In the genomic region with DNA sequence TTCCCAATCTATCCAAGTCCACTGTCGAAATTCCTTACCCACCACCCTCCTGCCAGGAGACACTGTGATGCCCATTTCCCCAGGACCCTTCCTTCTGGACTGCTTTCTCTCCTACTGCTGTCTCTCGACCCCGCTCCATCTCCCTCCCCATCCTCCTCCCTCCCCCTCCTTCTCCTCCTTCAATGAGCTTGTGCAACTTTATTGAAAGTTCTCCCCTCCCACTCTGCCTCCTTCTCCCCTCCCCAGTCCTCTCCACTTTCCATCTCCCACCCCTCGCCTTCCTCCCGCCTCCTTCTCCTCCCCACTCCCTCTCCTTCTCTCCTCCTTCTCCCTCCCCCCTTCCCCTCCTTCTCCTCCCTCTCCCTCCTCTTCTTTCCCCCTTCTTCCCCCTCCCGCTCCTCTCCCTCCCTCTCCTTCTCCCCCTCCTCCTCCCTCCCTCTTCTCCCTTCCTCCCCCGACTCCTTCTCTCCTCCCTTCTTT, we compare ENCODE assay signal across 13 cellular contexts.
DNase-seq lines count a peak whose midpoint lies in the region; ATAC-seq and TF ChIP-seq lines count a peak whose summit lies in the region.
"Had no signal": no experiment of that assay in that cellular context is flagged by ENCODE, and none has a peak within 500 bp of the region (broad histone marks: within the 10 kb centered on the region; RNA-seq: fewer than 3 reads in every experiment).

No MANE protein-coding gene starts in this region.

- POLR2A ChIA-PET in PC-3 (lab: Charles Lee; ENCODE audit: unreplicated experiment) = no interaction called here

- TF ChIP-seq CTCF in chondrocyte (IDR thresholded peaks at IDR 0.05) (no peak), upper lobe of right lung (IDR thresholded peaks at IDR 0.05) (no peak), PC-3 (conservative IDR thresholded peaks at IDR 0.05; ENCODE audit: low read depth, low read length) (no peak), endothelial cell (IDR thresholded peaks at IDR 0.05; ENCODE audit: unreplicated experiment) (no peak)

- H3F3A ChIP-seq in PC-3 (ENCODE audit: low read length, unreplicated experiment) = no peaks in the 10 kb centered on the region

- no TSS peak for BruUV-seq in PC-3 (replicated peaks; lab: Mats Ljungman, UMichigan)

- DNase-seq in NCI-H460 (ENCODE audit: extremely low read depth, low read depth) = peak; percentile 65
- no peak for DNase-seq in chondrocyte (ENCODE audit: low spot score)
- DNase-seq in upper lobe of right lung = no peak
- no peak for DNase-seq in PC-3
- DNase-seq in activated effector memory CD4-positive, alpha-beta T cell treated with Interleukin-2 at 50 U/mL for 16 hours = no peak
- no peak for DNase-seq in endothelial cell (ENCODE audit: low spot score)
- DNase-seq: activated CD4-positive, alpha-beta T cell treated with anti-CD3 and anti-CD28 coated beads, Interleukin-2, amount 50 U/mL, for 48 hours; activated naive CD8-positive, alpha-beta T cell treated with anti-CD3 and anti-CD28 coated beads, Interleukin-2, amount 10 ng/mL, durations not matched to agents 7 days and 5 days; NCI-H2081 had no signal

- no peaks in the 10 kb centered on the region for H3K9me2 ChIP-seq in PC-3 (replicated peaks; ENCODE audit: low read length)

- H2AFZ ChIP-seq in PC-3 (ENCODE audit: low read length) = no peak overlapping the region

- H3K4me1 Mint-ChIP-seq in chondrocyte (ENCODE audit: low read depth) = peaks cover 39% of the 10 kb centered on the region
- no peaks in the 10 kb centered on the region for H3K4me1 Mint-ChIP-seq in endothelial cell (ENCODE audit: unreplicated experiment)
- H3K4me1 Mint-ChIP-seq: activated naive CD8-positive, alpha-beta T cell treated with anti-CD3 and anti-CD28 coated beads, Interleukin-2, amount 10 ng/mL, durations not matched to agents 7 days and 5 days; stimulated activated effector memory CD8-positive, alpha-beta T cell treated with anti-CD3 and anti-CD28 coated beads, Interleukin-12 subunit alpha, Interleukin-12 subunit beta, amount 100 ng/mL, for 72 hours had no signal

- peak overlapping the region in 1 of 2 donors; percentile 53 for H3K4me3 ChIP-seq in mucosa of rectum (ENCODE audit: low read length in 2 of 2)
- H3K4me3 ChIP-seq in upper lobe of right lung = peak overlapping the region; percentile 21
- no peak overlapping the region for H3K4me3 ChIP-seq in PC-3 (ENCODE audit: low read length)

- H3K27ac ChIP-seq in mucosa of rectum (ENCODE audit: low read depth in 2 of 2, low read length in 2 of 2) (peak overlapping the region; percentile 54 to 73), upper lobe of right lung (peak overlapping the region; percentile 73), PC-3 (ENCODE audit: low read length) (no peak overlapping the region)

- H3K4me2 ChIP-seq in PC-3 (ENCODE audit: low read length) = no peak overlapping the region

- H3K27me3 Mint-ChIP-seq in chondrocyte (ENCODE audit: low read depth) (no peaks in the 10 kb centered on the region), endothelial cell (ENCODE audit: unreplicated experiment) (no peaks in the 10 kb centered on the region)
- H3K27me3 Mint-ChIP-seq: activated naive CD8-positive, alpha-beta T cell treated with anti-CD3 and anti-CD28 coated beads, Interleukin-2, amount 10 ng/mL, durations not matched to agents 7 days and 5 days had no signal

- intact Hi-C loops in upper lobe of right lung (cut with DNase I) = no loop called here
- intact Hi-C loops in PC-3 (cut with micrococcal nuclease) = no loop called here

- peaks cover 5% of the 10 kb centered on the region for H3K9me3 Mint-ChIP-seq in chondrocyte (ENCODE audit: low read depth)
- no peaks in the 10 kb centered on the region for H3K9me3 Mint-ChIP-seq in endothelial cell (ENCODE audit: unreplicated experiment)

- CTCF ChIA-PET in PC-3 (lab: Charles Lee) = no interaction called here

- ATAC-seq in upper lobe of right lung (peak; percentile 59), PC-3 (no peak), GM18867 (IDR thresholded peaks at IDR 0.05; ENCODE audit: unreplicated experiment) (no peak)
- ATAC-seq: left lobe of liver; stimulated activated effector memory CD8-positive, alpha-beta T cell treated with anti-CD3 and anti-CD28 coated beads, Interleukin-12 subunit alpha, Interleukin-12 subunit beta, amount 100 ng/mL, for 72 hours had no signal

- H4K20me1 ChIP-seq in PC-3 (ENCODE audit: low read length) = no peaks in the 10 kb centered on the region

- H3K9me3 ChIP-seq in mucosa of rectum (ENCODE audit: control insufficient read depth in 2 of 2, low read length in 2 of 2) = no peaks in the 10 kb centered on the region
- H3K9me3 ChIP-seq in upper lobe of right lung = no peaks in the 10 kb centered on the region
- no peaks in the 10 kb centered on the region for H3K9me3 ChIP-seq in PC-3 (ENCODE audit: low read length)

- no peaks in the 10 kb centered on the region for H3K36me3 Mint-ChIP-seq in chondrocyte (ENCODE audit: low read depth)
- H3K36me3 Mint-ChIP-seq in endothelial cell (ENCODE audit: low read depth, unreplicated experiment) = no peaks in the 10 kb centered on the region
- H3K36me3 Mint-ChIP-seq: activated naive CD8-positive, alpha-beta T cell treated with anti-CD3 and anti-CD28 coated beads, Interleukin-2, amount 10 ng/mL, durations not matched to agents 7 days and 5 days; stimulated activated effector memory CD8-positive, alpha-beta T cell treated with anti-CD3 and anti-CD28 coated beads, Interleukin-12 subunit alpha, Interleukin-12 subunit beta, amount 100 ng/mL, for 72 hours had no signal

- H3K36me3 ChIP-seq in mucosa of rectum (ENCODE audit: control insufficient read depth in 2 of 2, insufficient read depth in 2 of 2, low read length in 2 of 2) (no peaks in the 10 kb centered on the region), upper lobe of right lung (no peaks in the 10 kb centered on the region), PC-3 (ENCODE audit: low read depth, low read length) (no peaks in the 10 kb centered on the region)

- peaks cover 7 to 12% of the 10 kb centered on the region in 2 donors for H3K4me1 ChIP-seq in mucosa of rectum (ENCODE audit: control insufficient read depth in 2 of 2, insufficient read depth in 2 of 2, low read length in 2 of 2)
- H3K4me1 ChIP-seq in upper lobe of right lung = no peaks in the 10 kb centered on the region
- H3K4me1 ChIP-seq in PC-3 (ENCODE audit: insufficient read depth, low read length) = peaks cover 14% of the 10 kb centered on the region

- H3K9ac ChIP-seq in mucosa of rectum (ENCODE audit: low read depth in 1 of 2, low read length in 2 of 2) (peak overlapping the region in 1 of 2 donors; percentile 9), PC-3 (ENCODE audit: low read length) (no peak overlapping the region)

- H3K79me2 ChIP-seq in PC-3 (ENCODE audit: low read length) = no peaks in the 10 kb centered on the region

- peak overlapping the region; percentile 61 for H3K4me3 Mint-ChIP-seq in chondrocyte (ENCODE audit: unreplicated experiment)
- H3K4me3 Mint-ChIP-seq in endothelial cell (ENCODE audit: unreplicated experiment) = no peak overlapping the region
- H3K4me3 Mint-ChIP-seq: activated naive CD8-positive, alpha-beta T cell treated with anti-CD3 and anti-CD28 coated beads, Interleukin-2, amount 10 ng/mL, durations not matched to agents 7 days and 5 days; stimulated activated effector memory CD8-positive, alpha-beta T cell treated with anti-CD3 and anti-CD28 coated beads, Interleukin-12 subunit alpha, Interleukin-12 subunit beta, amount 100 ng/mL, for 72 hours had no signal

- H3K27me3 ChIP-seq in mucosa of rectum (ENCODE audit: control insufficient read depth in 2 of 2, insufficient read depth in 2 of 2, low read length in 2 of 2) (no peaks in the 10 kb centered on the region), upper lobe of right lung (no peaks in the 10 kb centered on the region), PC-3 (ENCODE audit: low read length) (no peaks in the 10 kb centered on the region)

- H3K27ac Mint-ChIP-seq in chondrocyte (ENCODE audit: unreplicated experiment) = peak overlapping the region; percentile 99
- no peak overlapping the region for H3K27ac Mint-ChIP-seq in endothelial cell (ENCODE audit: unreplicated experiment)
- H3K27ac Mint-ChIP-seq: activated naive CD8-positive, alpha-beta T cell treated with anti-CD3 and anti-CD28 coated beads, Interleukin-2, amount 10 ng/mL, durations not matched to agents 7 days and 5 days; stimulated activated effector memory CD8-positive, alpha-beta T cell treated with anti-CD3 and anti-CD28 coated beads, Interleukin-12 subunit alpha, Interleukin-12 subunit beta, amount 100 ng/mL, for 72 hours had no signal
